10 cellular contexts compared by ENCODE assay signal in the genomic region with DNA sequence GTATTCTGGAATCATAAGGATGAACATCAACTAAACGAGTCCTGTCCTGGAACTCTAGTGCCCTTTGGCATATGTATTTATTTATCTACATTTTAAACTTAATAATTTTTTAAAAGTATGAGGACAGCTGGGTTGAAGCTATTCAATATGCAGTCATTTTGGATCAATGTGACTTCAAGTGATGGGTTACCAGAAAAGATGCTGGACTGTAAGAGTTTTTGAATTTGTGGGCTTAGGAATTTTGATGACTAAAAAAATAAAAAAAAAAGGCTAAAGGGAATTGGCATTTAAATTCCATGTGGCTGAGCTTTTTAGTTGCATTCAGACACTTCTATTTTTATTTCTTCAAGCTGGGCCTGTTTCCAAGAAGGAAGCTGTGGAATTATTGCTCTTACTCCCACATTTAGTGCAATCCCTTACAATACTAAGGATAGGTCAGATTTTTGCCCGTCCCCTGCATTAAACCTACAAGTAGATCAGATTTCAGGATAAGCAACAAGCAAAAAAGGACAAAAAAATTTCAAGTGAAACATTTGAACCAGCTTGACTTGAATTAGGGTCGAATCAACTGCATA.
A peak's percentile ranks its signal among the peaks of the same experiment; 100 is the strongest.
DNase-seq lines count a peak whose midpoint lies in the region; ATAC-seq and TF ChIP-seq lines count a peak whose summit lies in the region.
"Had no signal": no experiment of that assay in that cellular context is flagged by ENCODE, and none has a peak within 500 bp of the region (broad histone marks: within the 10 kb centered on the region; RNA-seq: fewer than 3 reads in every experiment).

No MANE protein-coding gene starts in this region.

- intact Hi-C loops in left lung (cut with DNase I) = no loop called here
- intact Hi-C loops in thyroid gland (cut with DNase I) = no loop called here

- ATAC-seq in left lung (peak; percentile 69), HG03039 (IDR thresholded peaks at IDR 0.05; ENCODE audit: unreplicated experiment) (no peak), GM19397 (IDR thresholded peaks at IDR 0.05; ENCODE audit: unreplicated experiment) (no peak)

- TF ChIP-seq POLR2A in thyroid gland (IDR thresholded peaks at IDR 0.05) = no peak

- no peaks in the 10 kb centered on the region for H3K36me3 ChIP-seq in left lung
- no peaks in the 10 kb centered on the region for H3K36me3 ChIP-seq in thyroid gland

- H3K4me1 ChIP-seq in left lung (peaks cover 0 to 3% of the 10 kb centered on the region in 2 donors), thyroid gland (peaks cover 17 to 34% of the 10 kb centered on the region in 2 donors)

- WGBS in thyroid gland, 2 donors = 37 to 39% methylated on average over 3 of the region's 3 CpGs

- DNase-seq in HS-5 (ENCODE audit: low read depth) = peak; percentile 92
- DNase-seq in choroid plexus epithelial cell (ENCODE audit: low read depth) = peak; percentile 93
- DNase-seq in left lung = no peak
- no peak for DNase-seq in thyroid gland
- no peak for DNase-seq in SKM-1 (lab: John Stamatoyannopoulos, UW; ENCODE audit: unreplicated experiment)
- DNase-seq in DMS 273 treated with DMSO at 0.1 percent for 48 hours (lab: John Stamatoyannopoulos, UW) = no peak
- DNase-seq: activated CD8-positive, alpha-beta memory T cell treated with anti-CD3 and anti-CD28 coated beads, Interleukin-2, amount 50 U/mL, for 48 hours; effector memory CD4-positive, alpha-beta T cell had no signal

- H3K9me3 ChIP-seq in left lung = no peaks in the 10 kb centered on the region
- H3K9me3 ChIP-seq in thyroid gland = no peaks in the 10 kb centered on the region

- H3K4me3 ChIP-seq in choroid plexus epithelial cell (ENCODE audit: low read depth, low read length) (no peak overlapping the region), left lung (no peak overlapping the region), thyroid gland (replicated peaks in 1 of 3) (no peak overlapping the region)

- TF ChIP-seq CTCF in choroid plexus epithelial cell (conservative IDR thresholded peaks at IDR 0.05; ENCODE audit: low read depth, low read length) (no peak), left lung (IDR thresholded peaks at IDR 0.05) (no peak), thyroid gland (IDR thresholded peaks at IDR 0.05) (no peak)

- H3K27ac ChIP-seq in left lung (peak overlapping the region in 1 of 2 donors; percentile 40), thyroid gland (peak overlapping the region; percentile 42 to 85 (median 51))

- H3K27me3 ChIP-seq in left lung (no peaks in the 10 kb centered on the region), thyroid gland (no peaks in the 10 kb centered on the region)

Comparison
In these comparisons a context has a peak if more than half of its experiments do, and no peak if none do; other contexts are left out.
1. DNase-seq: peak in HS-5 (single experiment) and choroid plexus epithelial cell (single experiment); none in left lung (0 of 2), thyroid gland (0 of 2), SKM-1 (single experiment) and DMS 273 treated with DMSO at 0.1 percent for 48 hours (single experiment).